ENCODE assay signal across 9 cellular contexts in genomic region chr9:91164724-91165520, GRCh38.
A peak's percentile ranks its signal among the peaks of the same experiment; 100 is the strongest.
DNase-seq lines count a peak whose midpoint lies in the region; ATAC-seq and TF ChIP-seq lines count a peak whose summit lies in the region.
"Had no signal": no experiment of that assay in that cellular context is flagged by ENCODE, and none has a peak within 500 bp of the region (broad histone marks: within the 10 kb centered on the region; RNA-seq: fewer than 3 reads in every experiment).

No MANE protein-coding gene starts in this region.

- no peaks in the 10 kb centered on the region for H3K27me3 ChIP-seq in SJCRH30
- no peaks in the 10 kb centered on the region for H3K27me3 ChIP-seq in right atrium auricular region
- H3K27me3 ChIP-seq in WERI-Rb-1 (ENCODE audit: insufficient read depth, low read depth, severe bottlenecking) = no peaks in the 10 kb centered on the region

- H3K9me3 ChIP-seq in HEK293 (ENCODE audit: control insufficient read depth, insufficient read depth, low read depth, low read length) (no peaks in the 10 kb centered on the region), SJCRH30 (replicated peaks) (no peaks in the 10 kb centered on the region), right atrium auricular region (no peaks in the 10 kb centered on the region), WERI-Rb-1 (ENCODE audit: severe bottlenecking) (no peaks in the 10 kb centered on the region)

- H3K27ac Mint-ChIP-seq in activated naive CD4-positive, alpha-beta T cell treated with anti-CD3 and anti-CD28 coated beads, Interleukin-2, amount 10 ng/mL, durations not matched to agents 7 days and 5 days = peak overlapping the region; percentile 90
- H3K27ac Mint-ChIP-seq: activated naive CD4-positive, alpha-beta T cell treated with anti-CD3 and anti-CD28 coated beads, Interleukin-2, amount 50 U/mL, for 24 hours had no signal

- H3K36me3 ChIP-seq in HEK293 (ENCODE audit: control insufficient read depth in 2 of 2, insufficient read depth in 1 of 2, low read length in 2 of 2) (no peaks in the 10 kb centered on the region), SJCRH30 (no peaks in the 10 kb centered on the region), right atrium auricular region (no peaks in the 10 kb centered on the region), WERI-Rb-1 (no peaks in the 10 kb centered on the region)

- peak; percentile 96 to 97 for DNase-seq in SJCRH30
- peak; percentile 81 for DNase-seq in activated naive CD4-positive, alpha-beta T cell treated with anti-CD3 and anti-CD28 coated beads, Interleukin-2, amount 10 ng/mL, durations not matched to agents 7 days and 5 days
- peak; percentile 72 for DNase-seq in right atrium auricular region (ENCODE audit: low spot score)
- DNase-seq in stimulated activated CD4-positive, alpha-beta T cell treated with anti-CD3 and anti-CD28 coated beads, Interleukin-1b, Interleukin-23, amount 100 ng/mL, for 24 hours (ENCODE audit: low read depth in 4 of 4, low spot score in 1 of 4) = peak in 3 of 4 experiments; percentile 33 to 61 (median 38)
- no peak for DNase-seq in WERI-Rb-1
- DNase-seq in NCI-H774 (lab: John Stamatoyannopoulos, UW) = no peak

- H3K27me3 Mint-ChIP-seq in activated naive CD4-positive, alpha-beta T cell treated with anti-CD3 and anti-CD28 coated beads, Interleukin-2, amount 10 ng/mL, durations not matched to agents 7 days and 5 days = peaks cover 8% of the 10 kb centered on the region
- H3K27me3 Mint-ChIP-seq: activated naive CD4-positive, alpha-beta T cell treated with anti-CD3 and anti-CD28 coated beads, Interleukin-2, amount 50 U/mL, for 24 hours had no signal

- no peak for TF ChIP-seq CTCF in HEK293 (tag by site-specific recombination; IDR thresholded peaks at IDR 0.05)
- TF ChIP-seq CTCF in right atrium auricular region (IDR thresholded peaks at IDR 0.05) = no peak
- TF ChIP-seq CTCF in WERI-Rb-1 (IDR thresholded peaks at IDR 0.05; ENCODE audit: low read depth, low read length) = no peak

- POLR2A ChIA-PET in HEK293 (lab: Yijun Ruan, JAX) = interaction anchor here (1.0 kb wide), 1 partner anchor 65 kb away, joined by 5 read pairs; no protein-coding TSS in a partner anchor

- CTCF ChIA-PET in HEK293 (lab: Yijun Ruan, JAX) = interaction anchor here (0.6 to 1.5 kb wide), 3 partner anchors 52 to 75 kb away, joined by 3 to 4 read pairs (median 4); no protein-coding TSS in a partner anchor
- CTCF ChIA-PET in activated naive CD4-positive, alpha-beta T cell treated with anti-CD3 and anti-CD28 coated beads, Interleukin-2, amount 10 ng/mL, durations not matched to agents 7 days and 5 days (lab: Charles Lee) = interaction anchor here (0.8 to 3.3 kb wide), 12 partner anchors 9 to 516 kb away, joined by 3 to 24 read pairs (median 4); no protein-coding TSS in a partner anchor

- no peak overlapping the region; the same call in 1 of the 2 replicates for H3K27ac ChIP-seq in HEK293 (ENCODE audit: extremely low read depth, low read depth, low read length)
- H3K27ac ChIP-seq in SJCRH30 = peak overlapping the region; percentile 40
- H3K27ac ChIP-seq in right atrium auricular region = no peak overlapping the region
- H3K27ac ChIP-seq in WERI-Rb-1 = no peak overlapping the region

- peaks cover 13% of the 10 kb centered on the region for H3K36me3 Mint-ChIP-seq in activated naive CD4-positive, alpha-beta T cell treated with anti-CD3 and anti-CD28 coated beads, Interleukin-2, amount 10 ng/mL, durations not matched to agents 7 days and 5 days
- H3K36me3 Mint-ChIP-seq: activated naive CD4-positive, alpha-beta T cell treated with anti-CD3 and anti-CD28 coated beads, Interleukin-2, amount 50 U/mL, for 24 hours had no signal

- H3K4me3 Mint-ChIP-seq in activated naive CD4-positive, alpha-beta T cell treated with anti-CD3 and anti-CD28 coated beads, Interleukin-2, amount 10 ng/mL, durations not matched to agents 7 days and 5 days = peak overlapping the region; percentile 73
- H3K4me3 Mint-ChIP-seq: activated naive CD4-positive, alpha-beta T cell treated with anti-CD3 and anti-CD28 coated beads, Interleukin-2, amount 50 U/mL, for 24 hours had no signal

- H3K4me1 ChIP-seq in HEK293 (ENCODE audit: control insufficient read depth, insufficient read depth, low read length) (no peaks in the 10 kb centered on the region; the same call in 1 of the 2 replicates), SJCRH30 (peaks cover 47% of the 10 kb centered on the region), right atrium auricular region (peaks cover 0 to 37% of the 10 kb centered on the region in 2 donors)

- H3K4me3 ChIP-seq in HEK293 (ENCODE audit: low read depth, low read length) (no peak overlapping the region), SJCRH30 (no peak overlapping the region), right atrium auricular region (no peak overlapping the region), WERI-Rb-1 (ENCODE audit: low read depth, low read length) (no peak overlapping the region)

- peaks cover 68% of the 10 kb centered on the region for H3K4me1 Mint-ChIP-seq in activated naive CD4-positive, alpha-beta T cell treated with anti-CD3 and anti-CD28 coated beads, Interleukin-2, amount 10 ng/mL, durations not matched to agents 7 days and 5 days

- H3K9me3 Mint-ChIP-seq in activated naive CD4-positive, alpha-beta T cell treated with anti-CD3 and anti-CD28 coated beads, Interleukin-2, amount 10 ng/mL, durations not matched to agents 7 days and 5 days = peaks cover 7% of the 10 kb centered on the region
- H3K9me3 Mint-ChIP-seq: activated naive CD4-positive, alpha-beta T cell treated with anti-CD3 and anti-CD28 coated beads, Interleukin-2, amount 50 U/mL, for 24 hours had no signal

- no peak for ATAC-seq in GM19452 (IDR thresholded peaks at IDR 0.05; ENCODE audit: unreplicated experiment)

TF ChIP-seq in HEK293, 187 proteins besides CTCF, POLR2A, EP300 and RAD21:
- 0 out of 2 replicates have a peak, but pooled peaks have one; percentile 44 for TF ChIP-seq TRIM28 (IDR thresholded peaks at IDR 0.05; ENCODE audit: borderline replicate concordance, low read length)
- TF ChIP-seq KLF9 (tag by site-specific recombination; IDR thresholded peaks at IDR 0.05; ENCODE audit: low read depth) = peak; percentile 35; the same call in 1 of the 2 replicates
- peak; percentile 50; the same call in 1 of the 2 replicates for TF ChIP-seq ZNF335 (tag by site-specific recombination; conservative IDR thresholded peaks at IDR 0.05)
- no peak for TF ChIP-seq ZNF404 (tag by site-specific recombination; IDR thresholded peaks at IDR 0.05)
- no peak for TF ChIP-seq ZNF18 (tag by site-specific recombination; IDR thresholded peaks at IDR 0.05)
- 0 out of 2 replicates have a peak, but pooled peaks have one; percentile 27 for TF ChIP-seq KLF17 (tag by site-specific recombination; IDR thresholded peaks at IDR 0.05)
- TF ChIP-seq KLF1 (tag by site-specific recombination; IDR thresholded peaks at IDR 0.05) = peak; percentile 21; the same call in 1 of the 2 replicates

Comparison
In these comparisons a context has a peak if more than half of its experiments do, and no peak if none do; other contexts are left out.
1. DNase-seq: peak in SJCRH30 (2 of 2), activated naive CD4-positive, alpha-beta T cell treated with anti-CD3 and anti-CD28 coated beads, Interleukin-2, amount 10 ng/mL, durations not matched to agents 7 days and 5 days (single experiment), right atrium auricular region (single experiment) and stimulated activated CD4-positive, alpha-beta T cell treated with anti-CD3 and anti-CD28 coated beads, Interleukin-1b, Interleukin-23, amount 100 ng/mL, for 24 hours (3 of 4); none in WERI-Rb-1 (single experiment) and NCI-H774 (single experiment).